In the genomic region with DNA sequence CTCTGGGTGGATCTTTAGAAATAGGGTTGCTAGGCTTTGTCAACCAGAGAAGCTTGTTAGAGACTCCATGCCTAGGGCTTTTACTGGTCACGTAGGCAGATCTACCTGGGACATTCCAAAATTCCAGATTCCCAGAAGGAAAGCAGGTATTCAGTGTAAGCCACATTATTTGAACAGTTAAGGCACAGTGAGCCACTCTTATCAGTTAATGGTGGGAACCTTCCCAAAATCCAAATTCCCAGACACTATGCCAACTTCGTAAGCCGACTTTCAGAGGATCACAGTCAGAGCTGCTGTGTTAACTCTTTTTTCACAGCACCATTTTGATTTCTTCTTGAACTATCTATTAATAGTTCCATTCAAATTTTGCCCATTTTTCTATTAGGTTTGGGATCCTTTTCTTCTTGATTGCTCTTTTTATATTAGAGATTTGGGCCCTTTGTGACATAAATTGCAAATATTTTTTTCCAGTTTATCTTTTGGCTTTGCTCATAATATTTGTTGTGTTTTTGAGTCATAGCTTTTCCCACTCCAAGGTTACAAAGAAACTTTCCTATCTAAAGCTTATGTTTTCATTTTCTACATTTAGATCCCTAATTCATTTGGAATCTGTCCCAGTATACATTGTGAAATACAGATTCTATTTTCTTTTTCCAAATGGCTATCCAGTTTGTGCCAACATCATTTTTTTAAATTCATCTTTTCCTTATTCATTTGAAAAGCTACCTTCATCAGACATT, we compare ENCODE assay signal across 16 cellular contexts.
DNase-seq lines count a peak whose midpoint lies in the region; ATAC-seq and TF ChIP-seq lines count a peak whose summit lies in the region.
"Had no signal": no experiment of that assay in that cellular context is flagged by ENCODE, and none has a peak within 500 bp of the region (broad histone marks: within the 10 kb centered on the region; RNA-seq: fewer than 3 reads in every experiment).

No MANE protein-coding gene starts in this region.

- no peak for DNase-seq in left ventricle myocardium superior
- no peak for DNase-seq in cardiac septum (ENCODE audit: low spot score)
- no peak for DNase-seq in chondrocyte (ENCODE audit: low spot score)
- DNase-seq in left lobe of liver (ENCODE audit: low spot score) = no peak
- no peak for DNase-seq in 8988T
- DNase-seq in GM10248 (ENCODE audit: extremely low spot score) = no peak
- DNase-seq in DMS114 treated with DMSO at 0.1 percent for 48 hours (lab: John Stamatoyannopoulos, UW; ENCODE audit: unreplicated experiment) = no peak
- DNase-seq: activated CD4-positive, CD25-positive, alpha-beta regulatory T cell; activated CD8-positive, alpha-beta memory T cell treated with anti-CD3 and anti-CD28 coated beads, Interleukin-2, amount 50 U/mL, for 4 hours; Calu3; effector CD8-positive, alpha-beta T cell; heart left ventricle; NCI-H1092; nephron progenitor cell had no signal

- no peak overlapping the region for H3K4me3 Mint-ChIP-seq in chondrocyte (ENCODE audit: unreplicated experiment)
- H3K4me3 Mint-ChIP-seq: nephron progenitor cell had no signal

- H3K36me3 Mint-ChIP-seq in chondrocyte (ENCODE audit: low read depth) = peaks cover under 1% of the 10 kb centered on the region
- H3K36me3 Mint-ChIP-seq: activated naive CD4-positive, alpha-beta T cell treated with anti-CD3 and anti-CD28 coated beads, Interleukin-2, amount 50 U/mL, for 72 hours had no signal

- H3K9me3 Mint-ChIP-seq in chondrocyte (ENCODE audit: low read depth) = no peaks in the 10 kb centered on the region
- H3K9me3 Mint-ChIP-seq: activated naive CD4-positive, alpha-beta T cell treated with anti-CD3 and anti-CD28 coated beads, Interleukin-2, amount 50 U/mL, for 72 hours; nephron progenitor cell had no signal

- peaks cover 32% of the 10 kb centered on the region for H3K4me1 Mint-ChIP-seq in chondrocyte (ENCODE audit: low read depth)

- no peak for TF ChIP-seq CTCF in chondrocyte (IDR thresholded peaks at IDR 0.05)
- no peak for TF ChIP-seq CTCF in GM10248 (IDR thresholded peaks at IDR 0.05; ENCODE audit: control extremely low read depth, extremely low read depth, low read depth, missing control alignments)

- intact Hi-C loops in left ventricle myocardium superior (cut with micrococcal nuclease) = loop anchor here (10.0 kb wide), 1 partner anchor 52 kb away; no protein-coding TSS in a partner anchor
- intact Hi-C loops in cardiac septum (cut with DNase I) = no loop called here

- ATAC-seq in left ventricle myocardium superior (peak; percentile 5), left lobe of liver (peak; percentile 83), HG02571 (IDR thresholded peaks at IDR 0.05; ENCODE audit: unreplicated experiment) (no peak)
- ATAC-seq: activated naive CD4-positive, alpha-beta T cell treated with anti-CD3 and anti-CD28 coated beads, Interleukin-2, amount 50 U/mL, for 72 hours had no signal

- CTCF ChIA-PET in GM10248 (lab: Yijun Ruan, JAX) = interaction anchor here (1.6 to 2.0 kb wide), 2 partner anchors 9 to 15 kb away, joined by 6 to 8 read pairs; no protein-coding TSS in a partner anchor

- H3K27me3 Mint-ChIP-seq in chondrocyte (ENCODE audit: low read depth) = no peaks in the 10 kb centered on the region

- H3K27ac Mint-ChIP-seq in chondrocyte (ENCODE audit: unreplicated experiment) = peak overlapping the region; percentile 59
- H3K27ac Mint-ChIP-seq: activated naive CD4-positive, alpha-beta T cell treated with anti-CD3 and anti-CD28 coated beads, Interleukin-2, amount 50 U/mL, for 72 hours; nephron progenitor cell had no signal

- POLR2A ChIA-PET in GM10248 (lab: Yijun Ruan, JAX) = no interaction called here
